1 cellular context compared by ENCODE assay signal in the genomic region with DNA sequence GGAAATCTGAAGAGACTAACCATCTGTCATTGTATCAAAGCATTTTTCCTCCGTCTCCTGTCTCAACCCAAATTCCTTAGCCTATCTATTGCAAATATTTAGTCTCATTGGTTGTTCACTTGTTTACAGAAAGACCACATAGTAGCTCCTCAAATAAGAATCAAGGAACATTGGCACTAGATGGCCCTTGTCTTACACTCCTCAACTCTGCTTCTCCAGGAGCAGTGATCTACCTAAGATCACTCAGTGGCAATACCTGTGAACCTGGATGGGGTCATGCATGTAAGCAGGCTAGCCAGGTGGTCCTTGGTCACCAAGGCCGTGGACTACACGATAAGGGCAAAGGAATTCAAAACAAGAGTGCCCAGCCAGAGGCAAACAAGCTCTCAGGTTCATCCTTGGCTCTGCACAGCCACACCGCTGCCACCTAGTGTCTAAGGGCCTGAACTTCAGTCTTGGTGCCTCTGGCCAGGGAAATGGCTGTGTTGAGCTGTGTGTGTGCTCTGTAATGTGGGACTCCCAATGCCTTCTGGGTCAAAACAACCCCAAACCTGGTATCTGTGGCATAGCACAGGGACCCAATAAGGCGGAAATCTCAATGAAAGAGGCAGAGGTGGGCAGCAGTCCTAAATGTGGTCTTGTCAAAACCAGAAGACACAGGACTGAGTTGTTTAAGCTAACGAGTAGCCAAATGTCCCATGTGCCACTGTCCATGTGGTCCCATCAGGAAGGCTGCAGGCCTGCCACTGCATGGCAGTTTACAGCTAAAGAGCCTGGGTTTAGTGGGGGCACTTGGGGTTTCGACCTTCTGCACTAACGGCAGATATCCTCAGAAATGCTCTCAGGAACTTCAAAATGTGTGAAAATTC.
A peak's percentile ranks its signal among the peaks of the same experiment; 100 is the strongest.
TF ChIP-seq lines count a peak whose summit lies in the region.

No MANE protein-coding gene starts in this region.

TF ChIP-seq in K562, 482 proteins besides CTCF, POLR2A, EP300 and RAD21 (continued from another document and continues in another):
- TF ChIP-seq, protein P1, sequence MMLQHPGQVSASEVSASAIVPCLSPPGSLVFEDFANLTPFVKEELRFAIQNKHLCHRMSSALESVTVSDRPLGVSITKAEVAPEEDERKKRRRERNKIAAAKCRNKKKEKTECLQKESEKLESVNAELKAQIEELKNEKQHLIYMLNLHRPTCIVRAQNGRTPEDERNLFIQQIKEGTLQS (IDR thresholded peaks at IDR 0.05) = no peak
- TF ChIP-seq, protein P1 (CRISPR knock-in tag; conservative IDR thresholded peaks at IDR 0.05) = no peak
- peak; percentile 34 for TF ChIP-seq TEAD4 (IDR thresholded peaks at IDR 0.05; ENCODE audit: low read length)
- TF ChIP-seq TEAD4 (CRISPR knock-in tag; IDR thresholded peaks at IDR 0.05; ENCODE audit: borderline replicate concordance) = no peak
- TF ChIP-seq MBD1 (CRISPR knock-in tag; IDR thresholded peaks at IDR 0.05) = no peak
- TF ChIP-seq CCNT2 (IDR thresholded peaks at IDR 0.05; ENCODE audit: borderline replicate concordance, extremely low read depth, insufficient read length, low read depth, low read length) = no peak
- TF ChIP-seq USF1 (CRISPR knock-in tag; IDR thresholded peaks at IDR 0.05) = peak; percentile 21; the same call in 1 of the 2 replicates
- no peak for TF ChIP-seq ZNF232 (CRISPR knock-in tag; IDR thresholded peaks at IDR 0.05)
- TF ChIP-seq TCF3 (CRISPR knock-in tag; IDR thresholded peaks at IDR 0.05) = peak; percentile 46
- TF ChIP-seq STAG1 (CRISPR knock-in tag; IDR thresholded peaks at IDR 0.05; ENCODE audit: borderline replicate concordance) = peak; percentile 90
- TF ChIP-seq SMARCA4 (IDR thresholded peaks at IDR 0.05) = no peak
- peak in 2 of 3 experiments; percentile 20 to 69 for TF ChIP-seq YY1 (IDR thresholded peaks at IDR 0.05; ENCODE audit: borderline replicate concordance in 1 of 3, control insufficient read depth in 1 of 3, extremely low read depth in 1 of 3, insufficient read depth in 3 of 3, insufficient read length in 1 of 3, insufficient replicate concordance in 2 of 3, low read depth in 1 of 3, low read length in 2 of 3)
- TF ChIP-seq ZNF695 (CRISPR knock-in tag; IDR thresholded peaks at IDR 0.05) = no peak
- TF ChIP-seq ZNF431 (CRISPR knock-in tag; IDR thresholded peaks at IDR 0.05) = no peak
- TF ChIP-seq NCOA2 (IDR thresholded peaks at IDR 0.05; ENCODE audit: partially characterized antibody in 2 of 2) = no peak
- TF ChIP-seq, protein P2, sequence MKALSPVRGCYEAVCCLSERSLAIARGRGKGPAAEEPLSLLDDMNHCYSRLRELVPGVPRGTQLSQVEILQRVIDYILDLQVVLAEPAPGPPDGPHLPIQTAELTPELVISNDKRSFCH (CRISPR knock-in tag; IDR thresholded peaks at IDR 0.05) = no peak
- TF ChIP-seq, protein P2 (tag; IDR thresholded peaks at IDR 0.05) = 0 out of 2 replicates have a peak, but pooled peaks have one; percentile 23
- no peak for TF ChIP-seq TRIM25 (IDR thresholded peaks at IDR 0.05; ENCODE audit: borderline replicate concordance)
- TF ChIP-seq RHOXF2B (CRISPR knock-in tag; conservative IDR thresholded peaks at IDR 0.05) = no peak
- TF ChIP-seq, protein P3, sequence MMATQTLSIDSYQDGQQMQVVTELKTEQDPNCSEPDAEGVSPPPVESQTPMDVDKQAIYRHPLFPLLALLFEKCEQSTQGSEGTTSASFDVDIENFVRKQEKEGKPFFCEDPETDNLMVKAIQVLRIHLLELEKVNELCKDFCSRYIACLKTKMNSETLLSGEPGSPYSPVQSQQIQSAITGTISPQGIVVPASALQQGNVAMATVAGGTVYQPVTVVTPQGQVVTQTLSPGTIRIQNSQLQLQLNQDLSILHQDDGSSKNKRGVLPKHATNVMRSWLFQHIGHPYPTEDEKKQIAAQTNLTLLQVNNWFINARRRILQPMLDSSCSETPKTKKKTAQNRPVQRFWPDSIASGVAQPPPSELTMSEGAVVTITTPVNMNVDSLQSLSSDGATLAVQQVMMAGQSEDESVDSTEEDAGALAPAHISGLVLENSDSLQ (IDR thresholded peaks at IDR 0.05) = no peak
- peak; percentile 83 for TF ChIP-seq SMC3 (conservative IDR thresholded peaks at IDR 0.05; ENCODE audit: insufficient read depth, low read depth, low read length)
- 0 out of 2 replicates have a peak, but pooled peaks have one; percentile 57 for TF ChIP-seq NR1H2 (CRISPR knock-in tag; IDR thresholded peaks at IDR 0.05)
- no peak for TF ChIP-seq HMG20B (CRISPR knock-in tag; IDR thresholded peaks at IDR 0.05)
- TF ChIP-seq, protein P4, sequence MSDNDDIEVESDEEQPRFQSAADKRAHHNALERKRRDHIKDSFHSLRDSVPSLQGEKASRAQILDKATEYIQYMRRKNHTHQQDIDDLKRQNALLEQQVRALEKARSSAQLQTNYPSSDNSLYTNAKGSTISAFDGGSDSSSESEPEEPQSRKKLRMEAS (CRISPR knock-in tag; IDR thresholded peaks at IDR 0.05) = peak; percentile 44
- peak; percentile 52; the same call in 1 of the 2 replicates for TF ChIP-seq MTA3 (IDR thresholded peaks at IDR 0.05; ENCODE audit: borderline replicate concordance)
- no peak for TF ChIP-seq CREB1 (IDR thresholded peaks at IDR 0.05)
- no peak for TF ChIP-seq CREB1 (CRISPR knock-in tag; IDR thresholded peaks at IDR 0.05)
- TF ChIP-seq RBFOX2 (IDR thresholded peaks at IDR 0.05; ENCODE audit: low read depth, low read length) = no peak
- TF ChIP-seq CBX5 (IDR thresholded peaks at IDR 0.05; ENCODE audit: borderline replicate concordance, low read depth) = no peak
- TF ChIP-seq ZKSCAN1 (IDR thresholded peaks at IDR 0.05; ENCODE audit: low read depth, low read length) = no peak
- TF ChIP-seq HDAC1 (IDR thresholded peaks at IDR 0.05) = no peak
- 0 out of 4 replicates have a peak, but pooled peaks of 1 of the 2 experiments have one; percentile 23 for TF ChIP-seq KDM4B (IDR thresholded peaks at IDR 0.05; ENCODE audit: borderline replicate concordance in 2 of 2, low read depth in 1 of 2)
- no peak for TF ChIP-seq SNAPC5 (CRISPR knock-in tag; IDR thresholded peaks at IDR 0.05)
- peak in 1 of 2 experiments; percentile 61; a peak in 1 of 4 replicates for TF ChIP-seq RCOR1 (IDR thresholded peaks at IDR 0.05; ENCODE audit: borderline replicate concordance in 1 of 2, low read depth in 2 of 2, low read length in 2 of 2)
- 0 out of 2 replicates have a peak, but pooled peaks have one; percentile 17 for TF ChIP-seq MTA2 (IDR thresholded peaks at IDR 0.05; ENCODE audit: low read depth)
- peak; percentile 70; the same call in 1 of the 2 replicates for TF ChIP-seq CC2D1A (IDR thresholded peaks at IDR 0.05)
- no peak for TF ChIP-seq TRIM28 (IDR thresholded peaks at IDR 0.05)
- peak; percentile 61; the same call in 1 of the 2 replicates for TF ChIP-seq CTBP1 (IDR thresholded peaks at IDR 0.05; ENCODE audit: borderline replicate concordance)
- TF ChIP-seq RB1 (IDR thresholded peaks at IDR 0.05; ENCODE audit: low read depth) = peak; percentile 65; the same call in 1 of the 2 replicates
- TF ChIP-seq KLF16 (IDR thresholded peaks at IDR 0.05) = peak; percentile 36; the same call in 1 of the 2 replicates
- TF ChIP-seq ZEB2 (IDR thresholded peaks at IDR 0.05) = 0 out of 2 replicates have a peak, but pooled peaks have one; percentile 31
- TF ChIP-seq DPF2 (IDR thresholded peaks at IDR 0.05) = 0 out of 2 replicates have a peak, but pooled peaks have one; percentile 18
- TF ChIP-seq GATA2 (CRISPR knock-in tag; IDR thresholded peaks at IDR 0.05) = peak; percentile 30; the same call in 1 of the 2 replicates
- peak; percentile 46; the same call in 1 of the 2 replicates for TF ChIP-seq DEAF1 (CRISPR knock-in tag; IDR thresholded peaks at IDR 0.05)
- TF ChIP-seq JUND (IDR thresholded peaks at IDR 0.05; ENCODE audit: borderline replicate concordance, low read depth, low read length) = 0 out of 2 replicates have a peak, but pooled peaks have one; percentile 40
- no peak; the same call in 2 of the 3 replicates for TF ChIP-seq JUND (tag; IDR thresholded peaks at IDR 0.05; ENCODE audit: borderline replicate concordance, low read depth, low read length)
- no peak for TF ChIP-seq ZNF609 (CRISPR knock-in tag; IDR thresholded peaks at IDR 0.05; ENCODE audit: borderline replicate concordance)
- TF ChIP-seq TFAP4 (CRISPR knock-in tag; IDR thresholded peaks at IDR 0.05; ENCODE audit: borderline replicate concordance) = peak; percentile 51
